In genomic region chr7:12690041-12690878, GRCh38 we compare ENCODE assay signal across 13 cellular contexts. TPM values are rescaled to one million over a fixed set of nuclear protein-coding genes. Genes with fewer than 3 reads are reported as not detected.
DNase-seq lines count a peak whose midpoint lies in the region; ATAC-seq, FAIRE-seq and TF ChIP-seq lines count a peak whose summit lies in the region.
"Had no signal": no experiment of that assay in that cellular context is flagged by ENCODE, and none has a peak within 500 bp of the region (broad histone marks: within the 10 kb centered on the region; RNA-seq: fewer than 3 reads in every experiment).

No MANE protein-coding gene starts in this region.

- no peaks in the 10 kb centered on the region for H3K9me3 ChIP-seq in heart left ventricle
- H3K9me3 ChIP-seq in mucosa of stomach (ENCODE audit: control insufficient read depth, low read length), result no peaks in the 10 kb centered on the region
- no peaks in the 10 kb centered on the region for H3K9me3 ChIP-seq in adrenal gland (replicated peaks in 1 of 3)

- H3K36me3 ChIP-seq in heart left ventricle, result no peaks in the 10 kb centered on the region
- no peaks in the 10 kb centered on the region for H3K36me3 ChIP-seq in mucosa of stomach (ENCODE audit: control insufficient read depth, insufficient read depth, low read length)
- no peaks in the 10 kb centered on the region for H3K36me3 ChIP-seq in urinary bladder (ENCODE audit: insufficient read depth)
- no peaks in the 10 kb centered on the region for H3K36me3 ChIP-seq in adrenal gland (replicated peaks in 1 of 2)

- peaks cover 0 to 25% (median 12%) of the 10 kb centered on the region in 12 donors for H3K4me1 ChIP-seq in heart left ventricle
- no peaks in the 10 kb centered on the region for H3K4me1 ChIP-seq in mucosa of stomach (ENCODE audit: control insufficient read depth, insufficient read depth, low read length)
- no peaks in the 10 kb centered on the region for H3K4me1 ChIP-seq in urinary bladder (ENCODE audit: insufficient read depth)
- H3K4me1 ChIP-seq in adrenal gland (replicated peaks in 1 of 2), result peaks cover 0 to 5% of the 10 kb centered on the region in 2 donors

- 89 to 95% (median 93%) methylated on average over 1 of the region's 1 CpG for WGBS in heart left ventricle, 4 donors
- 86% methylated on average over 1 of the region's 1 CpG for WGBS in urinary bladder
- WGBS in adrenal gland, 4 donors, result 85 to 100% (median 96%) methylated on average over 1 of the region's 1 CpG

- H3K9ac ChIP-seq in mucosa of stomach (ENCODE audit: low read length), result peak overlapping the region; percentile 9

- TF ChIP-seq CTCF in heart left ventricle (IDR thresholded peaks at IDR 0.05), result no peak
- no peak for TF ChIP-seq CTCF in coronary artery (IDR thresholded peaks at IDR 0.05)
- TF ChIP-seq CTCF in adrenal gland (IDR thresholded peaks at IDR 0.05), result no peak

- intact Hi-C loops in heart left ventricle (cut with DNase I), result loop anchor here in 1 of 10 donors (5.0 kb wide), 1 partner anchor 37 kb away; no protein-coding TSS in a partner anchor
- intact Hi-C loops in left cardiac atrium (cut with DNase I), result no loop called here
- intact Hi-C loops in adrenal gland (cut with DNase I), result no loop called here

- DNase-seq in heart left ventricle, result no peak
- no peak for DNase-seq in left cardiac atrium
- no peak for DNase-seq in coronary artery (ENCODE audit: low spot score)
- no peak for DNase-seq in GM12891 (ENCODE audit: insufficient read length, low spot score)
- DNase-seq in adrenal gland, result no peak
- DNase-seq: ACHN, MM.1S, NCI-H69 had no signal

- H3K27me3 ChIP-seq in heart left ventricle (no peaks in the 10 kb centered on the region), mucosa of stomach (ENCODE audit: control insufficient read depth, insufficient read depth, low read length) (no peaks in the 10 kb centered on the region), adrenal gland (no peaks in the 10 kb centered on the region)

- no peak for ATAC-seq in heart left ventricle
- ATAC-seq in left cardiac atrium, result no peak
- no peak for ATAC-seq in GM18520 (IDR thresholded peaks at IDR 0.05; ENCODE audit: unreplicated experiment)
- ATAC-seq: stimulated activated effector memory CD8-positive, alpha-beta T cell treated with anti-CD3 and anti-CD28 coated beads, Interleukin-12 subunit alpha, Interleukin-12 subunit beta, amount 100 ng/mL, for 72 hours had no signal

- H3K27ac ChIP-seq in heart left ventricle, result peak overlapping the region in 1 of 12 donors; percentile 52
- no peak overlapping the region for H3K27ac ChIP-seq in coronary artery
- H3K27ac ChIP-seq in urinary bladder (ENCODE audit: low read depth), result no peak overlapping the region
- H3K27ac ChIP-seq in adrenal gland, result no peak overlapping the region

- TF ChIP-seq POLR2A in heart left ventricle (IDR thresholded peaks at IDR 0.05), result no peak
- TF ChIP-seq POLR2A in GM12891 (IDR thresholded peaks at IDR 0.05; ENCODE audit: low read depth, low read length), result no peak
- no peak for TF ChIP-seq POLR2A in adrenal gland (IDR thresholded peaks at IDR 0.05)

- peak overlapping the region in 9 of 12 donors; percentile 67 to 97 (median 87) for H3K4me3 ChIP-seq in heart left ventricle
- peak overlapping the region; percentile 54 for H3K4me3 ChIP-seq in coronary artery
- peak overlapping the region; percentile 29 for H3K4me3 ChIP-seq in mucosa of stomach (ENCODE audit: low read length)
- H3K4me3 ChIP-seq in urinary bladder (ENCODE audit: low read depth, low read length), result peak overlapping the region; percentile 18
- H3K4me3 ChIP-seq in adrenal gland, result peak overlapping the region in 1 of 4 donors; percentile 21
- H3K4me3 ChIP-seq: lung had no signal

- no peak for FAIRE-seq in GM12891 (lab: Jason Lieb, UNC)

TF ChIP-seq in GM12891, 5 proteins besides CTCF, POLR2A, EP300 and RAD21:
- TF ChIP-seq POU2F2 (IDR thresholded peaks at IDR 0.05; ENCODE audit: low read depth, low read length) (no peak), SPI1 (IDR thresholded peaks at IDR 0.05; ENCODE audit: low read depth, low read length) (no peak), PAX5 (IDR thresholded peaks at IDR 0.05; ENCODE audit: insufficient read depth, low read length, severe bottlenecking) (no peak), TAF1 (IDR thresholded peaks at IDR 0.05; ENCODE audit: low read depth, low read length) (no peak), POLR2AphosphoS5 (IDR thresholded peaks at IDR 0.05; ENCODE audit: low read depth, low read length) (no peak)

RNA-seq across cellular contexts. Expression of gene ARL4A, which starts 2.8 kb away (rescaled TPM):
- total RNA-seq in heart left ventricle (10 to 100 TPM; 12.8 to 21.4 (median 14.5) TPM), left cardiac atrium (10 to 100 TPM; 13.9 to 17.9 TPM), urinary bladder (93.6 TPM), adrenal gland (10 to 100 TPM in 4 of 8 donors, 1 to 10 TPM in 4; 8.9 to 27.8 (median 10.1) TPM)
- polyA plus RNA-seq in heart left ventricle (10 to 100 TPM; 10.5 to 25.9 TPM), urinary bladder (37.2 TPM), adrenal gland (10 to 100 TPM in 1 of 3 donors, 1 to 10 TPM in 2; 7.7 to 12.4 (median 8.1) TPM)
- polyA plus RNA-seq in GM12891 (2012; ENCODE audit: low read depth, missing spikeins), result 0.69 TPM
